ENCODE assay signal across 10 cellular contexts in the genomic region with DNA sequence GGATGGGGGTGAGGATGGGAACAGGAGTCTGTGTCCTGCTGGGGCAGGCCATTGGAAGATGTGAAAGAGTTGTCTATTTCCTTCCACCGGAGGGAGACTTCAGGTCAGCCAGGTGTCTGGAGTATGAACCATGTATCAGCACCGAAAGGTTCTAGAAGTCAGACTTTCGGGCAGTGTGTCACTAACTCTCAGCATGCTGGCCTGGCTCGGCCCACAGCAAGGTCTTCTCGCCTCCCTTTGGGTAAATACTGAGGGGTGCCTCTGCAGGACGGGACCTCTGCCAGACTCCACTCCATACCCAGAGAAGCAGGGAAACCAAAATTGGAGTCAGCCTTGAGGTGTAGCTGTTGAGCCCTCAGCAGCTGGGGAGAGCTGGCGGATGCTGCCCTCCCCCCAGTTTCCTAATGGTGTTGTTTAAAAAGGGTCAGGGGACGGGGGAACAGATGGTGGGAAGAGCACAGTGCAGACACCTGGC. TPM values are rescaled to one million over a fixed set of nuclear protein-coding genes. Genes with fewer than 3 reads are reported as not detected.
DNase-seq lines count a peak whose midpoint lies in the region; ATAC-seq and TF ChIP-seq lines count a peak whose summit lies in the region.
"Had no signal": no experiment of that assay in that cellular context is flagged by ENCODE, and none has a peak within 500 bp of the region (broad histone marks: within the 10 kb centered on the region; RNA-seq: fewer than 3 reads in every experiment).

No MANE protein-coding gene starts in this region.

- peaks cover 6 to 18% of the 10 kb centered on the region in 2 donors for H3K4me1 ChIP-seq in thoracic aorta (ENCODE audit: control insufficient read depth in 1 of 2, low read depth in 2 of 2)

- no peak overlapping the region for H3K27ac Mint-ChIP-seq in activated T-cell treated with anti-CD3 and anti-CD28 coated beads, Interleukin-2, amount 50 U/mL, for 72 hours
- H3K27ac Mint-ChIP-seq in effector memory CD8-positive, alpha-beta T cell = peak overlapping the region; percentile 88 to 93

- no peak overlapping the region for H3K27ac ChIP-seq in thoracic aorta
- H3K27ac ChIP-seq: C4-2B had no signal

- peak overlapping the region; percentile 86 to 93 for H3K4me3 Mint-ChIP-seq in activated T-cell treated with anti-CD3 and anti-CD28 coated beads, Interleukin-2, amount 50 U/mL, for 72 hours
- H3K4me3 Mint-ChIP-seq in effector memory CD8-positive, alpha-beta T cell = peak overlapping the region; percentile 97 to 99

- no peaks in the 10 kb centered on the region for H3K36me3 ChIP-seq in thoracic aorta

- peak overlapping the region; percentile 80 for H3K4me3 ChIP-seq in thoracic aorta

- TF ChIP-seq CTCF in thoracic aorta (IDR thresholded peaks at IDR 0.05) = no peak

- peaks cover 79% of the 10 kb centered on the region for H3K4me1 Mint-ChIP-seq in activated T-cell treated with anti-CD3 and anti-CD28 coated beads, Interleukin-2, amount 50 U/mL, for 72 hours (ENCODE audit: low read depth)
- peaks cover 58 to 65% of the 10 kb centered on the region in 2 donors for H3K4me1 Mint-ChIP-seq in effector memory CD8-positive, alpha-beta T cell (ENCODE audit: low read depth in 2 of 2)

- H3K27me3 Mint-ChIP-seq in activated T-cell treated with anti-CD3 and anti-CD28 coated beads, Interleukin-2, amount 50 U/mL, for 72 hours (ENCODE audit: low read depth) = peaks cover 91% of the 10 kb centered on the region
- H3K27me3 Mint-ChIP-seq in effector memory CD8-positive, alpha-beta T cell = no peaks in the 10 kb centered on the region

- ATAC-seq in activated T-cell treated with anti-CD3 and anti-CD28 coated beads, Interleukin-2, amount 50 U/mL, for 72 hours (replicated peaks in 1 of 2) = no peak
- no peak for ATAC-seq in effector memory CD8-positive, alpha-beta T cell (replicated peaks)
- ATAC-seq in thoracic aorta (ENCODE audit: insufficient number of reproducible peaks, low FRiP score, low read depth) (no peak), GM19452 (IDR thresholded peaks at IDR 0.05; ENCODE audit: unreplicated experiment) (no peak), GM21529 (IDR thresholded peaks at IDR 0.05; ENCODE audit: unreplicated experiment) (no peak), HG03571 (IDR thresholded peaks at IDR 0.05; ENCODE audit: unreplicated experiment) (no peak)

- no peaks in the 10 kb centered on the region for H3K9me3 Mint-ChIP-seq in activated T-cell treated with anti-CD3 and anti-CD28 coated beads, Interleukin-2, amount 50 U/mL, for 72 hours
- no peaks in the 10 kb centered on the region for H3K9me3 Mint-ChIP-seq in effector memory CD8-positive, alpha-beta T cell

- no peaks in the 10 kb centered on the region for H3K9me3 ChIP-seq in thoracic aorta

- H3K27me3 ChIP-seq in thoracic aorta (replicated peaks; ENCODE audit: insufficient read depth) = no peaks in the 10 kb centered on the region

- peaks cover 2% of the 10 kb centered on the region in 2 donors for H3K36me3 Mint-ChIP-seq in activated T-cell treated with anti-CD3 and anti-CD28 coated beads, Interleukin-2, amount 50 U/mL, for 72 hours (ENCODE audit: insufficient read depth in 2 of 2)
- peaks cover 6% of the 10 kb centered on the region for H3K36me3 Mint-ChIP-seq in effector memory CD8-positive, alpha-beta T cell (ENCODE audit: insufficient read depth)

- no peak for DNase-seq in activated T-cell treated with anti-CD3 and anti-CD28 coated beads, Interleukin-2, amount 50 U/mL, for 72 hours
- DNase-seq in activated T-cell treated with anti-CD3 and anti-CD28 coated beads, Interleukin-2, amount 50 U/mL, for 1 hour = no peak
- DNase-seq in NCI-H524 (lab: John Stamatoyannopoulos, UW) (peak; percentile 72 to 77), thoracic aorta (ENCODE audit: low spot score) (no peak)
- no peak for DNase-seq in effector memory CD8-positive, alpha-beta T cell

RNA-seq across cellular contexts. Expression of a gene that starts 0.5 kb away (rescaled TPM):
- total RNA-seq in activated T-cell treated with anti-CD3 and anti-CD28 coated beads, Interleukin-2, amount 50 U/mL, for 72 hours = 1 to 10 TPM; 3.1 to 7.2 TPM
- total RNA-seq in thoracic aorta = 10 to 100 TPM; 25.2 to 31.0 TPM

RNA-seq across cellular contexts. Expression of a gene that starts 58.9 kb away (rescaled TPM):
- under 1 TPM in 1 of 2 donors, not detected in 1; 0.60 TPM for total RNA-seq in activated T-cell treated with anti-CD3 and anti-CD28 coated beads, Interleukin-2, amount 50 U/mL, for 72 hours
- total RNA-seq in thoracic aorta = 1 to 10 TPM; 1.1 to 1.5 TPM
- total RNA-seq: left lobe of liver had no signal

Comparison
In these comparisons a context has a peak if more than half of its experiments do, and no peak if none do; other contexts are left out.
1. DNase-seq: peak in NCI-H524 (2 of 2); none in activated T-cell treated with anti-CD3 and anti-CD28 coated beads, Interleukin-2, amount 50 U/mL, for 72 hours (0 of 2), activated T-cell treated with anti-CD3 and anti-CD28 coated beads, Interleukin-2, amount 50 U/mL, for 1 hour (single experiment), effector memory CD8-positive, alpha-beta T cell (0 of 3) and thoracic aorta (single experiment).